18 cellular contexts compared by ENCODE assay signal in the genomic region with DNA sequence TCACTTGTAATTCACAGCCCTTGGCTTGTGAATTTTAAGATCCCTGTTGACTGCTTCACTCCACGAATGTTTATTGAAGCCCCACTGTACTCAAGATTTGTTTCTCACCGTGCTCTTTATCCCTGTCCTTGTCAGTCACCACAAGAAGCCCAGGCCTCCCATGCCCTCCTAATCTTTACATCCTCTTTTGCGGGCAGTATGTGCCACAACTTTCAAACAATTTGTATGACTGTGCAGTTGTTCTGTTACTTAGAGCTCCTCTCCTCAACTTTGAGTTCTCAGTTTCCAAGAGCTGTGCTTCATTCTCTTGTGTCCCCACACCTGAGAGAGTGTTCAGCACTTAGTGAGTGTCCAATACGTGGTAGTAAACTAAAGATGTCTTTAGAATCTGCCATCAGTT.
DNase-seq lines count a peak whose midpoint lies in the region; ATAC-seq and TF ChIP-seq lines count a peak whose summit lies in the region.
"Had no signal": no experiment of that assay in that cellular context is flagged by ENCODE, and none has a peak within 500 bp of the region (broad histone marks: within the 10 kb centered on the region; RNA-seq: fewer than 3 reads in every experiment).

No MANE protein-coding gene starts in this region.

- H3K27me3 ChIP-seq in WERI-Rb-1 (ENCODE audit: insufficient read depth, low read depth, severe bottlenecking) (no peaks in the 10 kb centered on the region), tibial nerve (no peaks in the 10 kb centered on the region)
- H3K27me3 ChIP-seq: BLaER1 had no signal

- DNase-seq in HT1080 (ENCODE audit: low read depth) (peak; percentile 1), WERI-Rb-1 (peak; percentile 9), NCI-H2196 treated with DMSO at 0.1 percent for 48 hours (lab: John Stamatoyannopoulos, UW; ENCODE audit: unreplicated experiment) (no peak), tibial nerve (ENCODE audit: low spot score in 2 of 2) (no peak)
- no peak for DNase-seq in activated CD4-positive, alpha-beta T cell treated with anti-CD3 and anti-CD28 coated beads for 48 hours
- DNase-seq: activated CD8-positive, alpha-beta T cell treated with anti-CD3 and anti-CD28 coated beads, Interleukin-2, amount 10 ng/mL, durations not matched to agents 7 days and 5 days; activated effector memory CD4-positive, alpha-beta T cell treated with anti-CD3 and anti-CD28 coated beads, Interleukin-2, amount 50 U/mL, for 16 hours; DMS153; natural killer cell; NCI-H1048; NCI-H2171 treated with DMSO at 0.1 percent for 48 hours; SIG-M5; stimulated activated CD4-positive, alpha-beta T cell treated with anti-CD3 and anti-CD28 coated beads, Interleukin-15, amount 100 ng/mL, for 24 hours had no signal

- H3K36me3 ChIP-seq in WERI-Rb-1 (no peaks in the 10 kb centered on the region), tibial nerve (no peaks in the 10 kb centered on the region)
- H3K36me3 ChIP-seq: BLaER1 had no signal

- peak; percentile 47 for ATAC-seq in GM19328 (IDR thresholded peaks at IDR 0.05; ENCODE audit: unreplicated experiment)
- ATAC-seq in HG02852 (IDR thresholded peaks at IDR 0.05; ENCODE audit: unreplicated experiment), result peak; percentile 38
- no peak for ATAC-seq in GM18505 (IDR thresholded peaks at IDR 0.05; ENCODE audit: unreplicated experiment)
- ATAC-seq: activated CD8-positive, alpha-beta T cell treated with anti-CD3 and anti-CD28 coated beads, Interleukin-2, amount 10 ng/mL, durations not matched to agents 7 days and 5 days; GM23338; natural killer cell had no signal

- TF ChIP-seq CTCF in WERI-Rb-1 (IDR thresholded peaks at IDR 0.05; ENCODE audit: low read depth, low read length) (no peak), tibial nerve (IDR thresholded peaks at IDR 0.05) (no peak)

- H3K4me3 ChIP-seq in WERI-Rb-1 (ENCODE audit: low read depth, low read length), result no peak overlapping the region
- no peak overlapping the region for H3K4me3 ChIP-seq in tibial nerve
- H3K4me3 ChIP-seq: BLaER1, GM23338 had no signal

- no peak for TF ChIP-seq EP300 in tibial nerve (IDR thresholded peaks at IDR 0.05)

- TF ChIP-seq POLR2A in GM18505 (IDR thresholded peaks at IDR 0.05; ENCODE audit: borderline replicate concordance, extremely low read depth, insufficient read depth, insufficient read length) (no peak), tibial nerve (IDR thresholded peaks at IDR 0.05) (no peak)

- H3K9me3 ChIP-seq in WERI-Rb-1 (ENCODE audit: severe bottlenecking) (peaks cover 3% of the 10 kb centered on the region), tibial nerve (no peaks in the 10 kb centered on the region)
- H3K9me3 ChIP-seq: BLaER1 had no signal

- no peak overlapping the region for H3K27ac ChIP-seq in WERI-Rb-1
- no peak overlapping the region for H3K27ac ChIP-seq in tibial nerve
- H3K27ac ChIP-seq: BLaER1 had no signal

- H3K4me1 ChIP-seq in tibial nerve, result no peaks in the 10 kb centered on the region
- H3K4me1 ChIP-seq: BLaER1 had no signal

- whole genome bisulfite sequencing in tibial nerve, 2 donors, result 77 to 83% methylated on average over 4 of the region's 4 CpGs

Comparison
In these comparisons a context has a peak if more than half of its experiments do, and no peak if none do; other contexts are left out.
1. DNase-seq: peak in HT1080 (single experiment) and WERI-Rb-1 (single experiment); none in NCI-H2196 treated with DMSO at 0.1 percent for 48 hours (single experiment), tibial nerve (0 of 2) and activated CD4-positive, alpha-beta T cell treated with anti-CD3 and anti-CD28 coated beads for 48 hours (single experiment).